1 cellular context compared by ENCODE assay signal in genomic region chr14:103721334-103722120, GRCh38.
TF ChIP-seq lines count a peak whose summit lies in the region.

No MANE protein-coding gene starts in this region.

TF ChIP-seq in SK-N-SH treated with all-trans-retinoic acid at 6 μM for 48 hours, 23 proteins besides CTCF, POLR2A, EP300 and RAD21 (continued from another document):
- TF ChIP-seq CREB5 (CRISPR knock-in tag; IDR thresholded peaks at IDR 0.05; ENCODE audit: low read depth) (no peak), ZC3H10 (CRISPR knock-in tag; IDR thresholded peaks at IDR 0.05) (no peak)
